1 cellular context compared by ENCODE assay signal in genomic region chr1:172727275-172727674, GRCh38.
TF ChIP-seq lines count a peak whose summit lies in the region.

No MANE protein-coding gene starts in this region.

TF ChIP-seq in SK-N-SH treated with all-trans-retinoic acid at 6 μM for 48 hours, 23 proteins besides CTCF, POLR2A, EP300 and RAD21 (continued from another document):
- TF ChIP-seq TSHZ2 (CRISPR knock-in tag; IDR thresholded peaks at IDR 0.05): no peak
- TF ChIP-seq TOX (CRISPR knock-in tag; IDR thresholded peaks at IDR 0.05; ENCODE audit: borderline replicate concordance): no peak
- no peak for TF ChIP-seq ARNTL (CRISPR knock-in tag; IDR thresholded peaks at IDR 0.05; ENCODE audit: borderline replicate concordance, low read depth)
